8 cellular contexts compared by ENCODE assay signal in genomic region chr3:184361532-184361931, GRCh38. TPM values are rescaled to one million over a fixed set of nuclear protein-coding genes. Genes with fewer than 3 reads are reported as not detected.
A peak's percentile ranks its signal among the peaks of the same experiment; 100 is the strongest.
DNase-seq lines count a peak whose midpoint lies in the region; ATAC-seq and TF ChIP-seq lines count a peak whose summit lies in the region.

Gene CLCN2, minus strand, starts transcription at chr3:184361605. Its CDS starts 126 bp downstream, at chr3:184361479.
Gene POLR2H, plus strand, starts transcription at chr3:184361710. Its CDS starts 1,783 bp downstream, at chr3:184363493.

- intact Hi-C loops in stomach (cut with DNase I; ENCODE audit: low total_unique reads), result no loop called here

- no peak for TF ChIP-seq EP300 in stomach (IDR thresholded peaks at IDR 0.05)

- peaks cover 6 to 23% of the 10 kb centered on the region in 2 donors for H3K4me1 ChIP-seq in muscle layer of duodenum (ENCODE audit: control insufficient read depth in 1 of 2, insufficient read depth in 2 of 2, low read length in 2 of 2)
- peaks cover 22 to 56% (median 39%) of the 10 kb centered on the region in 4 donors for H3K4me1 ChIP-seq in stomach

- H3K9me3 ChIP-seq in muscle layer of duodenum (ENCODE audit: control insufficient read depth in 1 of 2, low read length in 2 of 2), result no peaks in the 10 kb centered on the region
- H3K9me3 ChIP-seq in stomach, result no peaks in the 10 kb centered on the region

- WGBS in stomach, 5 donors, result 0 to 1% (median 1%) methylated on average over 2 to 56 of the region's 56 CpGs; no CpG with 5 or more reads in 1 of the 5 donors

- DNase-seq in NCI-H2081 (lab: John Stamatoyannopoulos, UW) (peak; percentile 69 to 79), NCI-H2081 treated with DMSO at 0.1 percent for 48 hours (lab: John Stamatoyannopoulos, UW) (no peak), NCI-H2196 (lab: John Stamatoyannopoulos, UW; ENCODE audit: unreplicated experiment) (peak; percentile 87), stomach (peak; percentile 50)
- DNase-seq in activated CD8-positive, alpha-beta memory T cell treated with anti-CD3 and anti-CD28 coated beads, Interleukin-2, amount 50 U/mL, for 4 hours, result peak; percentile 47

- H3K4me3 ChIP-seq in muscle layer of duodenum (ENCODE audit: low read depth in 1 of 2, low read length in 2 of 2) (peak within 1 kb of the TSS; percentile 79 to 86), stomach (peak within 1 kb of the TSS; percentile 83 to 95 (median 86))

- peak within 1 kb of the TSS; percentile 94 for H3K27ac ChIP-seq in muscle layer of duodenum (ENCODE audit: low read length)
- H3K27ac ChIP-seq in stomach, result peak within 1 kb of the TSS; percentile 97 to 100 (median 99)

- peak in 1 of 7 experiments; percentile 6 for TF ChIP-seq CTCF in stomach (IDR thresholded peaks at IDR 0.05)

- ATAC-seq in HG02588 (IDR thresholded peaks at IDR 0.05; ENCODE audit: unreplicated experiment) (peak; percentile 46), esophagus mucosa (peak; percentile 44)

- H3K36me3 ChIP-seq in muscle layer of duodenum (ENCODE audit: control insufficient read depth in 1 of 2, insufficient read depth in 2 of 2, low read length in 2 of 2), result peaks cover 6 to 18% of the 10 kb centered on the region in 2 donors
- peaks cover 6 to 33% (median 30%) of the 10 kb centered on the region in 4 donors for H3K36me3 ChIP-seq in stomach

- H3K27me3 ChIP-seq in muscle layer of duodenum (ENCODE audit: low read depth, low read length), result no peaks in the 10 kb centered on the region
- H3K27me3 ChIP-seq in stomach, result no peaks in the 10 kb centered on the region

- no peak for TF ChIP-seq POLR2A in stomach (IDR thresholded peaks at IDR 0.05)

RNA-seq across cellular contexts. Expression of gene CLCN2, which starts in this region (rescaled TPM):
- total RNA-seq in esophagus mucosa (3.4 TPM), stomach (10 to 100 TPM in 2 of 5 donors, 1 to 10 TPM in 3; 4.2 to 34.5 (median 5.8) TPM)
- polyA plus RNA-seq in stomach, result 1 to 10 TPM; 2.1 to 5.1 (median 2.5) TPM

RNA-seq across cellular contexts. Expression of gene POLR2H, which starts in this region (rescaled TPM):
- 46.0 TPM for total RNA-seq in esophagus mucosa
- total RNA-seq in stomach, result 100 to 1,000 TPM in 2 of 5 donors, 10 to 100 TPM in 3; 14.0 to 273 (median 85.0) TPM
- polyA plus RNA-seq in stomach, result 100 to 1,000 TPM; 103 to 142 (median 116) TPM
